26 cellular contexts compared by ENCODE assay signal in the genomic region with DNA sequence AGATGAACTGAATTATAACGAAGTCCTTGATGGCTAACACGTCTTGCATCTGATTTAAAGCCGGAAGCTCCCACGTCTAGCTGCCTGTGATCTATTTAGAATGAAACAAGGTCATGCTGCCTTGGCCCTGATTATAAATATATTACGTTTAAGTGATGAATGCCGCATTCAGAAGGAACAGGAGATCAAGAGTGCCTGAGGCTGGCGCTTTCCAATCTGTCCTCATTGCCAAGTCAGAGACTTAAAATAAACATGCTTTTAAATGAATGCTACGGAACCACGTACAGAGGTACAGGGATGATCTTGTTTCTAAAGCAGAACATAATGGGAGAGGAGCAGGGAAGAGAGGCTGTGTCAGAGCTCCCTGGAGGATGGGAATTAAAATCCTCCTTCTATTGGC.
A peak's percentile ranks its signal among the peaks of the same experiment; 100 is the strongest.
DNase-seq lines count a peak whose midpoint lies in the region; ATAC-seq and TF ChIP-seq lines count a peak whose summit lies in the region.
"Had no signal": no experiment of that assay in that cellular context is flagged by ENCODE, and none has a peak within 500 bp of the region (broad histone marks: within the 10 kb centered on the region; RNA-seq: fewer than 3 reads in every experiment).

No MANE protein-coding gene starts in this region.

- ATAC-seq in psoas muscle (peak; percentile 48 to 85 (median 69)), left colon (no peak)
- ATAC-seq: activated CD4-positive, alpha-beta T cell treated with anti-CD3 and anti-CD28 coated beads for 36 hours; activated CD8-positive, alpha-beta T cell treated with anti-CD3 and anti-CD28 coated beads, Interleukin-2, amount 10 ng/mL, durations not matched to agents 7 days and 5 days; activated T-helper 17 cell treated with anti-CD3 and anti-CD28 coated beads, Interleukin-2, amount 50 U/mL, for 72 hours; left ventricle myocardium superior; naive thymus-derived CD4-positive, alpha-beta T cell had no signal

- intact Hi-C loops in psoas muscle (cut with DNase I) (no loop called here), left colon (cut with DNase I, micrococcal nuclease) (loop anchor here in 1 of 2 donors (10.0 kb wide), 1 partner anchor 288 kb away; a partner anchor contains a TSS)

- no peak overlapping the region for H3K4me3 ChIP-seq in psoas muscle
- H3K4me3 ChIP-seq: ovary, SJCRH30 had no signal

- 30 to 44% (median 31%) methylated on average over 9 of the region's 9 CpGs for WGBS in psoas muscle, 3 donors

- DNase-seq in DMS153 (lab: John Stamatoyannopoulos, UW) (peak; percentile 15), DMS153 treated with DMSO at 0.1 percent for 48 hours (lab: John Stamatoyannopoulos, UW; ENCODE audit: unreplicated experiment) (no peak), iris pigment epithelial cell (ENCODE audit: low read depth) (peak; percentile 39), psoas muscle (no peak), left colon (no peak), A172 (ENCODE audit: low spot score) (no peak)
- DNase-seq in NK-92 treated with Interleukin-12 subunit alpha and Interleukin-12 subunit beta, amount 100 ng/mL, for 24 hours (lab: John Stamatoyannopoulos, UW): no peak
- DNase-seq: activated CD4-positive, alpha-beta T cell treated with anti-CD3 and anti-CD28 coated beads for 36 hours; activated CD8-positive, alpha-beta T cell treated with anti-CD3 and anti-CD28 coated beads, Interleukin-2, amount 10 ng/mL, durations not matched to agents 7 days and 5 days; activated naive CD4-positive, alpha-beta T cell treated with anti-CD3 and anti-CD28 coated beads, Interleukin-2, amount 10 ng/mL, durations not matched to agents 7 days and 5 days; KBM-7; left ventricle myocardium superior; MM.1S; naive thymus-derived CD4-positive, alpha-beta T cell; NCI-H1417; NCI-H2029 treated with DMSO at 0.1 percent for 48 hours; NCI-H2227 treated with DMSO at 0.1 percent for 48 hours; NCI-H774; ovary; SJCRH30; small intestine; stimulated activated naive CD4-positive, alpha-beta T cell; T-helper 9 cell had no signal

- TF ChIP-seq CTCF in VCaP (conservative IDR thresholded peaks at IDR 0.05) (no peak), psoas muscle (IDR thresholded peaks at IDR 0.05) (no peak)

- H3K9me3 ChIP-seq in psoas muscle: no peaks in the 10 kb centered on the region
- H3K9me3 ChIP-seq: ovary, SJCRH30 had no signal

- peaks cover 24% of the 10 kb centered on the region for H3K4me1 ChIP-seq in psoas muscle
- H3K4me1 ChIP-seq: SJCRH30 had no signal

- peak overlapping the region; percentile 85 for H3K27ac ChIP-seq in VCaP
- H3K27ac ChIP-seq in psoas muscle: peak overlapping the region; percentile 34
- H3K27ac ChIP-seq: 22Rv1, ovary, SJCRH30 had no signal

- H3K27me3 ChIP-seq in psoas muscle (ENCODE audit: insufficient read depth in 3 of 3, low read length in 2 of 3): no peaks in the 10 kb centered on the region
- H3K27me3 ChIP-seq: ovary, SJCRH30 had no signal

- H3K36me3 ChIP-seq in psoas muscle (ENCODE audit: insufficient read depth in 1 of 2, low read depth in 1 of 2): no peaks in the 10 kb centered on the region
- H3K36me3 ChIP-seq: ovary, SJCRH30 had no signal

Comparison
In these comparisons a context has a peak if more than half of its experiments do, and no peak if none do; other contexts are left out.
1. DNase-seq: peak in DMS153 (single experiment) and iris pigment epithelial cell (single experiment); none in DMS153 treated with DMSO at 0.1 percent for 48 hours (single experiment), psoas muscle (0 of 2), NK-92 treated with Interleukin-12 subunit alpha and Interleukin-12 subunit beta, amount 100 ng/mL, for 24 hours (single experiment), left colon (0 of 2) and A172 (single experiment).